ENCODE assay signal across 13 cellular contexts in the genomic region with DNA sequence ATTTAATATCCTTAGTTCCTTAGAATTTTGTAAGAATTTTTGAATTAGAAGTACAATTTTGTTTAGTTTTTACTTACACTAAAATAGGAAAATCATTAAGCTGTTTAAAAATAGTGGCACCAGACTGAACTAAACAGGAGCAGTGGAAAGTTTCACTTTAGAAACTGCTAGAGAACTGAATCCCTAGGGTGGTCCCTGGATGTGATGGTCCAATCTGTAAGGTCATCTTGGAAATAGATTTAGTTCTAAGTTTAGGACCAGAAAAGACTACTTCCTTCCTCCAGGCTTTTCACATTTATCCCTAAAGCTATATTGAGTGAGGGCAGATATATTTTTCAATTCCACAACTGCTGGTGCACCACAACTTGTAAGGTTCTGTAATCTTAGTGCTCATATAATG.
"Had no signal": no experiment of that assay in that cellular context is flagged by ENCODE, and none has a peak within 500 bp of the region (broad histone marks: within the 10 kb centered on the region; RNA-seq: fewer than 3 reads in every experiment).

No MANE protein-coding gene starts in this region.

- H3K27me3 ChIP-seq: gastroesophageal sphincter, hepatocyte had no signal

- H3K4me2 ChIP-seq: hepatocyte had no signal

- H3K27ac ChIP-seq: gastroesophageal sphincter, hepatocyte had no signal

- H3K27ac Mint-ChIP-seq: activated naive CD8-positive, alpha-beta T cell; stimulated activated effector memory CD8-positive, alpha-beta T cell treated with anti-CD3 and anti-CD28 coated beads, Interleukin-12 subunit alpha, Interleukin-12 subunit beta, amount 100 ng/mL, for 72 hours had no signal

- H3K4me3 ChIP-seq: gastroesophageal sphincter, hepatocyte had no signal

- H3K36me3 Mint-ChIP-seq: stimulated activated effector memory CD8-positive, alpha-beta T cell treated with anti-CD3 and anti-CD28 coated beads, Interleukin-12 subunit alpha, Interleukin-12 subunit beta, amount 100 ng/mL, for 72 hours had no signal

- FAIRE-seq: endothelial cell of umbilical vein, kidney had no signal

- H3K9me3 ChIP-seq: gastroesophageal sphincter had no signal

- H3K27me3 Mint-ChIP-seq: activated naive CD8-positive, alpha-beta T cell had no signal

- DNase-seq: activated CD4-positive, alpha-beta T cell treated with anti-CD3 and anti-CD28 coated beads, Interleukin-2, amount 50 U/mL, for 4 hours; activated CD4-positive, CD25-positive, alpha-beta regulatory T cell treated with anti-CD3 and anti-CD28 coated beads, Interleukin-2, amount 50 U/mL, for 72 hours; activated gamma-delta T cell; activated T-cell treated with anti-CD3 and anti-CD28 coated beads, Interleukin-2, amount 50 U/mL, for 4 hours; amygdala; kidney; retina; substantia nigra had no signal

- H3K36me3 ChIP-seq: gastroesophageal sphincter had no signal

- H3K4me3 Mint-ChIP-seq: activated naive CD8-positive, alpha-beta T cell; activated T-cell treated with anti-CD3 and anti-CD28 coated beads, Interleukin-2, amount 50 U/mL, for 4 hours; stimulated activated effector memory CD8-positive, alpha-beta T cell treated with anti-CD3 and anti-CD28 coated beads, Interleukin-12 subunit alpha, Interleukin-12 subunit beta, amount 100 ng/mL, for 72 hours had no signal

- H2AFZ ChIP-seq: hepatocyte had no signal

- ATAC-seq: activated T-cell treated with anti-CD3 and anti-CD28 coated beads, Interleukin-2, amount 50 U/mL, for 4 hours; gastroesophageal sphincter; stimulated activated effector memory CD8-positive, alpha-beta T cell treated with anti-CD3 and anti-CD28 coated beads, Interleukin-12 subunit alpha, Interleukin-12 subunit beta, amount 100 ng/mL, for 72 hours had no signal
